22 cellular contexts compared by ENCODE assay signal in the genomic region with DNA sequence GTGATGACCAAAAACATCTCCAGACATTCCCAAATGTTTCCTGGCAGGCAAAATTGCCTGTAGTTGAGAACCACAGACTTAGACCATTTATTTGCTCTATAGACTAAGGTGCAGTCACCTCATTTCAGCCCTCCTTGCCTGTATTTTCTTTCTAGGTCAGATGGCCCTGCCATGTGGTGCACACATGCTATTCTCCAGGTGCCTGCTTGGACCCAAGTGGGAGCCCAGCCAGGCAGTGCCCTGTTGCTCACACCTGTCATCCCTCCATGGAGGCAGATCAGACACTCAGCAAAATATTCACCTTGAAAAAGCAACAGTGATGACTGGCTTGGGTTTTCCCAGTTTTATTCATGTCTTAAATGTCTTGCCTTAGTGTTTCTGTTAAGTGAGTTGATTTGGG.
"Had no signal": no experiment of that assay in that cellular context is flagged by ENCODE, and none has a peak within 500 bp of the region (broad histone marks: within the 10 kb centered on the region; RNA-seq: fewer than 3 reads in every experiment).

No MANE protein-coding gene starts in this region.

- DNase-seq: cortex of kidney; effector CD8-positive, alpha-beta T cell; effector memory CD8-positive, alpha-beta T cell; endodermal cell; erythroblast; esophagus squamous epithelium; foreskin fibroblast; foreskin melanocyte; gastrocnemius medialis; glutamatergic neuron; head of caudate nucleus; heart right ventricle; hippocampal formation; left cardiac atrium; left lung; left ventricle myocardium superior; lower lobe of right lung; mesenchymal stem cell; mucosa of descending colon; naive B cell; naive thymus-derived CD8-positive, alpha-beta T cell had no signal

- ATAC-seq: effector memory CD8-positive, alpha-beta T cell; esophagus mucosa; gastrocnemius medialis; heart right ventricle; left cardiac atrium; left lung; left ventricle myocardium superior; lower lobe of right lung; mucosa of descending colon; naive thymus-derived CD8-positive, alpha-beta T cell had no signal
